ENCODE assay signal across 8 cellular contexts in genomic region chr20:21301940-21302644, GRCh38. TPM values are rescaled to one million over a fixed set of nuclear protein-coding genes. Genes with fewer than 3 reads are reported as not detected.
DNase-seq lines count a peak whose midpoint lies in the region; ATAC-seq, FAIRE-seq and TF ChIP-seq lines count a peak whose summit lies in the region.

No MANE protein-coding gene starts in this region.

- peak; percentile 51 for FAIRE-seq in GM19239 (lab: Jason Lieb, UNC)

- in situ Hi-C loops in gastrocnemius medialis (cut with MboI; ENCODE audit: low sequenced_read_pairs in 4 of 4): no loop called here

- no peaks in the 10 kb centered on the region for H4K20me1 ChIP-seq in fibroblast of lung (ENCODE audit: control insufficient read depth, extremely low read depth, insufficient read depth, low read length)

- H3K27me3 ChIP-seq in fibroblast of lung (ENCODE audit: control insufficient read depth, insufficient read depth, low read length) (no peaks in the 10 kb centered on the region), gastrocnemius medialis (no peaks in the 10 kb centered on the region)

- ATAC-seq in gastrocnemius medialis: no peak
- ATAC-seq in GM18517 (IDR thresholded peaks at IDR 0.05; ENCODE audit: unreplicated experiment): no peak
- no peak for ATAC-seq in HG03025 (IDR thresholded peaks at IDR 0.05; ENCODE audit: low FRiP score, unreplicated experiment)

- H2AFZ ChIP-seq in fibroblast of lung (ENCODE audit: low read length): no peak overlapping the region

- peaks cover 21% of the 10 kb centered on the region for H3K36me3 ChIP-seq in SK-N-MC (ENCODE audit: insufficient read depth, low read length)
- H3K36me3 ChIP-seq in fibroblast of lung (ENCODE audit: control insufficient read depth, insufficient read depth, low read length): no peaks in the 10 kb centered on the region
- H3K36me3 ChIP-seq in gastrocnemius medialis: no peaks in the 10 kb centered on the region

- H3K4me1 ChIP-seq in fibroblast of lung (ENCODE audit: control insufficient read depth, extremely low read depth, insufficient read depth, low read length): no peaks in the 10 kb centered on the region
- H3K4me1 ChIP-seq in gastrocnemius medialis: peaks cover 10 to 16% of the 10 kb centered on the region in 2 donors

- peak overlapping the region; percentile 88 for H3K4me2 ChIP-seq in fibroblast of lung (ENCODE audit: extremely low read depth, insufficient read depth, low read length)

- H3K79me2 ChIP-seq in fibroblast of lung (ENCODE audit: control insufficient read depth, insufficient read depth, low read length): peaks cover 22% of the 10 kb centered on the region

- H3K9me3 ChIP-seq in SK-N-MC (ENCODE audit: low read depth, low read length) (no peaks in the 10 kb centered on the region), fibroblast of lung (ENCODE audit: control insufficient read depth, insufficient read depth, low read depth, low read length) (no peaks in the 10 kb centered on the region), gastrocnemius medialis (no peaks in the 10 kb centered on the region)

- TF ChIP-seq CTCF in fibroblast of lung (conservative IDR thresholded peaks at IDR 0.05 in 1 of 2, IDR thresholded peaks at IDR 0.05 in 1 of 2; ENCODE audit: low read depth in 1 of 2, low read length in 2 of 2) (no peak), gastrocnemius medialis (IDR thresholded peaks at IDR 0.05 in 4 of 5, conservative IDR thresholded peaks at IDR 0.05 in 1 of 5) (no peak)

- H3K27ac ChIP-seq in SK-N-MC (peak overlapping the region; percentile 96; the same call in 1 of the 2 replicates), fibroblast of lung (ENCODE audit: insufficient read depth, low read length) (peak overlapping the region; percentile 99), gastrocnemius medialis (peak overlapping the region; percentile 88 to 97 (median 96))

- peak overlapping the region; percentile 94 for H3K4me3 ChIP-seq in SK-N-MC
- peak overlapping the region; percentile 55 to 99 (median 78) for H3K4me3 ChIP-seq in fibroblast of lung (replicated peaks in 1 of 4; ENCODE audit: control extremely low read depth in 1 of 4, insufficient read depth in 1 of 4, low read depth in 3 of 4, low read length in 4 of 4)
- H3K4me3 ChIP-seq in gastrocnemius medialis: peak overlapping the region; percentile 70 to 90 (median 80)

- H3K9ac ChIP-seq in SK-N-MC (ENCODE audit: insufficient read length): peak overlapping the region; percentile 97
- H3K9ac ChIP-seq in fibroblast of lung (ENCODE audit: insufficient read depth, low read length): peak overlapping the region; percentile 99

- no peak for TF ChIP-seq POLR2A in gastrocnemius medialis (IDR thresholded peaks at IDR 0.05)

- intact Hi-C loops in gastrocnemius medialis (cut with DNase I; ENCODE audit: low total_unique reads): loop anchor here (5.0 kb wide), 2 partner anchors 175 to 1250 kb away; partner anchors contain the start of genes CFAP61, CRNKL1 and KIZ

- no peak for DNase-seq in GM19239 (ENCODE audit: insufficient read length, low spot score)
- DNase-seq in SK-N-MC (ENCODE audit: low read depth, low spot score): no peak
- no peak for DNase-seq in fibroblast of lung (ENCODE audit: low read depth in 2 of 2)
- DNase-seq in gastrocnemius medialis: no peak
- no peak for DNase-seq in T-helper 9 cell
- DNase-seq in anterior cingulate cortex (lab: John Stamatoyannopoulos, UW): no peak

RNA-seq across cellular contexts. Expression of gene XRN2, which starts 1.0 kb away (rescaled TPM):
- total RNA-seq in fibroblast of lung (91.7 and 99.3 TPM in 2 replicates), gastrocnemius medialis (10 to 100 TPM; 42.0 to 68.4 (median 52.3) TPM)
- polyA plus RNA-seq in fibroblast of lung: 99.6 and 103 TPM in 2 replicates
- 61.7 and 65.6 TPM in 2 replicates for polyA plus RNA-seq in fibroblast of lung (2012)
- 22.2 and 29.2 TPM in 2 replicates for polyA minus RNA-seq in fibroblast of lung (ENCODE audit: low replicate concordance)
